In the genomic region with DNA sequence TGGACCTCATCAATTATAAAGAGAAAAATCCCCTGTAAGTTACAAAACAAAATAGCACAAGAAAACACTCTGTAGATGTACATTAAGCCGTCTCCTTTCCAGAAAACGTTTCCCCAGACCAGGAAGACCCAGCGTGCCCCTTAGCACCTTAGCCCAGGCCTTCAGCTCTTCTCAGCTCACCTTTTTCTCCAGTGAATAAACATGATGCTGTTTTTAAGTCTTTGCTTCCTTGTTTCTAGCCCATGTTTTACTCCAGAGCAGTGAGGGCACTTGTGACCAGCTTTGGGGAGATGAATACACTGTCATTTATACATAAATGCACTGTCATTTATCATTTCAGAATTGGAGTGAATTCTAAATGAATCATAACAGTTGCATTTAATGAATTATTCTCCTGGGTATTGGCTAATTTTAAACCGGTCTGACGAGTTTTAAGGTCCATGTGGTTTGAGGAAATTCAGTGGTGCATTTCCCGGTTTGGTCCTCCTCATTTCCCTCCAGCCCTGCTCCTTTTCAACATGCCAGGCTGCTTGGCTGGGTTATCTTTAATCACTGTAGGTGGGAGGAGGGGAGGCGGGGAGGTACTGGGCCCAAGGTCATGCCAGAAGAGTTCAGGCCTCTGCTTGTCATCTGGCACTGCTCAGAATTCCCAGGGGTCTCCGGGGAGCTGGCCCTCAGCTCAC, we compare ENCODE assay signal across 1 cellular context.
TF ChIP-seq lines count a peak whose summit lies in the region.

No MANE protein-coding gene starts in this region.

TF ChIP-seq in H1, 55 proteins besides CTCF, POLR2A, EP300 and RAD21:
- TF ChIP-seq KDM5A (IDR thresholded peaks at IDR 0.05; ENCODE audit: low read length): no peak
- no peak for TF ChIP-seq KDM4A (IDR thresholded peaks at IDR 0.05; ENCODE audit: low read depth, low read length, severe bottlenecking)
- no peak for TF ChIP-seq CHD1 (IDR thresholded peaks at IDR 0.05; ENCODE audit: low read depth, low read length)
- no peak for TF ChIP-seq SP4 (IDR thresholded peaks at IDR 0.05; ENCODE audit: low read length)
- no peak for TF ChIP-seq CBX8 (IDR thresholded peaks at IDR 0.05; ENCODE audit: borderline replicate concordance, low read depth, low read length)
- no peak for TF ChIP-seq RFX5 (IDR thresholded peaks at IDR 0.05; ENCODE audit: borderline replicate concordance, low read depth, low read length)
- TF ChIP-seq ZNF274 (IDR thresholded peaks at IDR 0.05; ENCODE audit: borderline replicate concordance, extremely low read depth, low read length): no peak
- no peak for TF ChIP-seq SP2 (IDR thresholded peaks at IDR 0.05; ENCODE audit: low read length)
- TF ChIP-seq, protein P1, sequence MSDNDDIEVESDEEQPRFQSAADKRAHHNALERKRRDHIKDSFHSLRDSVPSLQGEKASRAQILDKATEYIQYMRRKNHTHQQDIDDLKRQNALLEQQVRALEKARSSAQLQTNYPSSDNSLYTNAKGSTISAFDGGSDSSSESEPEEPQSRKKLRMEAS (IDR thresholded peaks at IDR 0.05): no peak
- no peak for TF ChIP-seq CTBP2 (IDR thresholded peaks at IDR 0.05; ENCODE audit: borderline replicate concordance, insufficient read depth, insufficient read length, low read length)
- TF ChIP-seq, protein P2, sequence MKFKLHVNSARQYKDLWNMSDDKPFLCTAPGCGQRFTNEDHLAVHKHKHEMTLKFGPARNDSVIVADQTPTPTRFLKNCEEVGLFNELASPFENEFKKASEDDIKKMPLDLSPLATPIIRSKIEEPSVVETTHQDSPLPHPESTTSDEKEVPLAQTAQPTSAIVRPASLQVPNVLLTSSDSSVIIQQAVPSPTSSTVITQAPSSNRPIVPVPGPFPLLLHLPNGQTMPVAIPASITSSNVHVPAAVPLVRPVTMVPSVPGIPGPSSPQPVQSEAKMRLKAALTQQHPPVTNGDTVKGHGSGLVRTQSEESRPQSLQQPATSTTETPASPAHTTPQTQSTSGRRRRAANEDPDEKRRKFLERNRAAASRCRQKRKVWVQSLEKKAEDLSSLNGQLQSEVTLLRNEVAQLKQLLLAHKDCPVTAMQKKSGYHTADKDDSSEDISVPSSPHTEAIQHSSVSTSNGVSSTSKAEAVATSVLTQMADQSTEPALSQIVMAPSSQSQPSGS (IDR thresholded peaks at IDR 0.05; ENCODE audit: low read length): no peak
- TF ChIP-seq HDAC2 (IDR thresholded peaks at IDR 0.05; ENCODE audit: borderline replicate concordance in 1 of 2, low read depth in 2 of 2, low read length in 2 of 2): no peak
